In the genomic region with DNA sequence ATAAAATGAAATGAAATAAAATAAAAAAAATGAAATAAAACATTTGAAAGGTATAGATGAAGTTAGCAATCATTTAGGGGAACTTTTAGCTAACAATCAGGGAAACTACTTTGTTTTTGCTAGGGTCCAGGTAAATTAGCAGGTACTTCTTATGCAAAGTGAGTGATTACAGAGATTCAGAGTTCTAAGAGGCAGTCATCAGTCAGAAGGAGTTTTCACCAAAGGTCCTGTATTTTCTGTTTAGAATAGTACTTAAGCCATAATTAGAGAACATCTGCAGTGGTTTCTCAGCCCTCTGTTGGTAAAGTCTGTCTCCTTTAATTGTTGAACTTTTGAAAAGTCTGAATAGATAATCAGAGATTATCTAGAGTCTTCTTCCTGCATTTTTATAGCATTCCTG, we compare ENCODE assay signal across 30 cellular contexts.
"Had no signal": no experiment of that assay in that cellular context is flagged by ENCODE, and none has a peak within 500 bp of the region (broad histone marks: within the 10 kb centered on the region; RNA-seq: fewer than 3 reads in every experiment).

No MANE protein-coding gene starts in this region.

- H3K9me3 ChIP-seq: adrenal gland, body of pancreas, breast epithelium had no signal

- H3K4me3 ChIP-seq: adrenal gland, body of pancreas, breast epithelium had no signal

- H3K27me3 Mint-ChIP-seq: activated CD4-positive, alpha-beta T cell treated with anti-CD3 and anti-CD28 coated beads, Interleukin-2, amount 10 ng/mL, durations not matched to agents 24 days and 14 days; activated CD8-positive, alpha-beta T cell treated with anti-CD3 and anti-CD28 coated beads for 36 hours; activated T-helper 17 cell treated with anti-CD3 and anti-CD28 coated beads, Interleukin-2, amount 50 U/mL, for 72 hours had no signal

- H3K27ac ChIP-seq: adrenal gland, body of pancreas, breast epithelium, RWPE1, WERI-Rb-1 had no signal

- H3K9me3 Mint-ChIP-seq: activated CD4-positive, alpha-beta T cell treated with anti-CD3 and anti-CD28 coated beads, Interleukin-2, amount 10 ng/mL, durations not matched to agents 24 days and 14 days; activated CD8-positive, alpha-beta T cell treated with anti-CD3 and anti-CD28 coated beads for 36 hours; activated T-cell treated with anti-CD3 and anti-CD28 coated beads, Interleukin-2, amount 50 U/mL, for 72 hours; activated T-helper 17 cell treated with anti-CD3 and anti-CD28 coated beads, Interleukin-2, amount 50 U/mL, for 72 hours had no signal

- ATAC-seq: activated CD8-positive, alpha-beta T cell treated with anti-CD3 and anti-CD28 coated beads for 36 hours; activated T-cell treated with anti-CD3 and anti-CD28 coated beads, Interleukin-2, amount 50 U/mL, for 72 hours; activated T-helper 17 cell treated with anti-CD3 and anti-CD28 coated beads, Interleukin-2, amount 50 U/mL, for 72 hours; body of pancreas; PC-3; Right ventricle myocardium inferior; SK-N-SH treated with all-trans-retinoic acid at 6 μM for 48 hours had no signal

- DNase-seq: activated CD4-positive, alpha-beta T cell treated with anti-CD3 and anti-CD28 coated beads, Interleukin-2, amount 10 ng/mL, durations not matched to agents 24 days and 14 days; activated CD4-positive, alpha-beta T cell treated with anti-CD3 and anti-CD28 coated beads, Interleukin-2, amount 50 U/mL, for 4 hours; activated CD8-positive, alpha-beta T cell treated with anti-CD3 and anti-CD28 coated beads for 36 hours; activated effector memory CD4-positive, alpha-beta T cell treated with anti-CD3 and anti-CD28 coated beads, Interleukin-2, amount 50 U/mL, for 16 hours; activated naive CD4-positive, alpha-beta T cell; activated naive CD4-positive, alpha-beta T cell treated with anti-CD3 and anti-CD28 coated beads, Interleukin-2, amount 50 U/mL, for 16 hours; activated T-cell treated with anti-CD3 and anti-CD28 coated beads, Interleukin-2, amount 50 U/mL, for 1 hour; activated T-cell treated with anti-CD3 and anti-CD28 coated beads, Interleukin-2, amount 50 U/mL, for 72 hours; adrenal gland; body of pancreas; KG1; MM.1S; MV-4-11; NCI-H1092; NCI-H1436 treated with DMSO at 0.1 percent for 48 hours; NCI-H1694 treated with DMSO at 0.1 percent for 48 hours; NCI-H2081; NCI-H226; NCI-H446 treated with DMSO at 0.1 percent for 48 hours; PC-3; SIG-M5; SW 1271; T-helper 1 cell; T1000; WERI-Rb-1 had no signal

- H3K36me3 ChIP-seq: adrenal gland, breast epithelium, WERI-Rb-1 had no signal

- H3K4me3 Mint-ChIP-seq: activated CD4-positive, alpha-beta T cell treated with anti-CD3 and anti-CD28 coated beads, Interleukin-2, amount 10 ng/mL, durations not matched to agents 24 days and 14 days; activated CD8-positive, alpha-beta T cell treated with anti-CD3 and anti-CD28 coated beads for 36 hours; activated T-cell treated with anti-CD3 and anti-CD28 coated beads, Interleukin-2, amount 50 U/mL, for 72 hours; activated T-helper 17 cell treated with anti-CD3 and anti-CD28 coated beads, Interleukin-2, amount 50 U/mL, for 72 hours had no signal

- H3K27ac Mint-ChIP-seq: activated CD4-positive, alpha-beta T cell treated with anti-CD3 and anti-CD28 coated beads, Interleukin-2, amount 10 ng/mL, durations not matched to agents 24 days and 14 days; activated CD8-positive, alpha-beta T cell treated with anti-CD3 and anti-CD28 coated beads for 36 hours; activated T-cell treated with anti-CD3 and anti-CD28 coated beads, Interleukin-2, amount 50 U/mL, for 72 hours had no signal

- H3K27me3 ChIP-seq: adrenal gland, body of pancreas, breast epithelium had no signal
